Comparison of ENCODE assay signal across 1 cellular context in the genomic region with DNA sequence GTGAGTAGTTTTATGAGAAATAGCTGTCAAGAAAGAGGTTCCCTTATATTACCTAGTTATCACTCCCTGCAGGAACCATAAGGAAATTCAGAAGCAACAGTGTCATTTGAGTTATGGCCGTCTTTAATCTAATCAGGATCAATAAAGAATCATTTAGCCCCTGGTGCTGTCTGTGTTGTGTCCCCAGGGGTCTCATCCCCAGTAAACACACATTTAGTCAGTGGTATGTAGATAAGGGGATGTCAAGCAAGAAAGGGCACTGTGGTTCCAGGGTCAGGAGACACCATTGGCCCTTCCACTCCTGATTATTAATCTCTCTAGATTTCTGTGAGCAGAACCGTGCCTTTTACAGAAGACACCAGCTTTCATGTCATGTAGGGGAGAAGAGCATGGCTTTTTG.
TF ChIP-seq lines count a peak whose summit lies in the region.

No MANE protein-coding gene starts in this region.

TF ChIP-seq in H1, 55 proteins besides CTCF, POLR2A, EP300 and RAD21:
- TF ChIP-seq CBX8 (IDR thresholded peaks at IDR 0.05; ENCODE audit: borderline replicate concordance, low read depth, low read length) = no peak
- TF ChIP-seq KDM4A (IDR thresholded peaks at IDR 0.05; ENCODE audit: low read depth, low read length, severe bottlenecking) = no peak
- no peak for TF ChIP-seq FOSL1 (IDR thresholded peaks at IDR 0.05; ENCODE audit: insufficient read depth, low read depth, low read length)
- no peak for TF ChIP-seq YY1 (IDR thresholded peaks at IDR 0.05; ENCODE audit: low read depth, low read length)
- no peak for TF ChIP-seq CBX5 (IDR thresholded peaks at IDR 0.05; ENCODE audit: low read depth, low read length)
- TF ChIP-seq SIN3A (conservative IDR thresholded peaks at IDR 0.05 in 1 of 2, IDR thresholded peaks at IDR 0.05 in 1 of 2; ENCODE audit: low read depth in 1 of 2, low read length in 2 of 2) = no peak
- no peak for TF ChIP-seq RFX5 (IDR thresholded peaks at IDR 0.05; ENCODE audit: borderline replicate concordance, low read depth, low read length)
- TF ChIP-seq CTBP2 (IDR thresholded peaks at IDR 0.05; ENCODE audit: borderline replicate concordance, insufficient read depth, insufficient read length, low read length) = no peak
